17 cellular contexts compared by ENCODE assay signal in the genomic region with DNA sequence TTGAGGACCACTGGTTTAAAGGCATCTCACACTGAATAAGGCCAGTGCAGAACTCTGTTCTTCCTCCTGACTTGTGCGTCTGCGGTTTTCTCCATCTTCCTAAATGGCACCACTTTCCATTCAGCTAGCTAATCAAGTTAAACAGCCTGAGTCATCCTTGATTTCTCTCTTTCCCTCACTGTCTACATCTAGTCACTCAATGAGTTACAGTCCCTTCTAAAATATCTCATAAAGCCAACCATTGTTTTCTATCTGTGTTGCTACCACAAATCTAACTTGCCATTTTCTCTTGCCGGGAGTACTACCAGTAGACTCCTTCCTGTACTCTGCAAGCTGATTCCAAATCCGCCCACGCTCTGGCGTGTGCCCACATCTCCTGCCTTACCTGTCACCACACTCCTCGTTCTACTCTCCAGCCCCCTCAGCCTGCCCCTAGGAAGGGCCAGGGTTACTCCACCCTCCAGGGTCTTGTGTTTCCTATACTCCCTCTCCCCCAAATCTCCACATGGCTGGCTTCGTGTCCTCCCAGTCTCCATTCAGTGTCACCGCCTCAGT.
"Had no signal": no experiment of that assay in that cellular context is flagged by ENCODE, and none has a peak within 500 bp of the region (broad histone marks: within the 10 kb centered on the region; RNA-seq: fewer than 3 reads in every experiment).

No MANE protein-coding gene starts in this region.

- ATAC-seq: esophagus mucosa; stimulated activated naive CD8-positive, alpha-beta T cell treated with anti-CD3 and anti-CD28 coated beads, Interleukin-15, amount 100 ng/mL, for 72 hours had no signal

- H3K27ac Mint-ChIP-seq: activated CD4-positive, alpha-beta memory T cell treated with anti-CD3 and anti-CD28 coated beads for 36 hours; activated naive CD8-positive, alpha-beta T cell had no signal

- DNase-seq: activated CD4-positive, alpha-beta memory T cell treated with anti-CD3 and anti-CD28 coated beads for 36 hours; activated gamma-delta T cell; activated T-cell treated with anti-CD3 and anti-CD28 coated beads, Interleukin-2, amount 50 U/mL, for 48 hours; anterior cingulate cortex; dermis blood vessel endothelial cell; islet precursor cell; midbrain; naive B cell; stimulated activated CD4-positive, alpha-beta T cell treated with anti-CD3 and anti-CD28 coated beads, Interleukin-4, amount 100 ng/mL, for 1 hour; stimulated activated CD8-positive, alpha-beta memory T cell treated with anti-CD3 and anti-CD28 coated beads, Interleukin-4, amount 100 ng/mL, for 48 hours; stimulated activated naive CD8-positive, alpha-beta T cell treated with anti-CD3 and anti-CD28 coated beads, Interleukin-15, amount 100 ng/mL, for 72 hours; T-helper 9 cell had no signal

- H3K9me3 ChIP-seq: prostate gland, thoracic aorta had no signal

- H3K4me3 Mint-ChIP-seq: activated CD4-positive, alpha-beta memory T cell treated with anti-CD3 and anti-CD28 coated beads for 36 hours; activated naive CD8-positive, alpha-beta T cell; stimulated activated naive CD8-positive, alpha-beta T cell treated with anti-CD3 and anti-CD28 coated beads, Interleukin-15, amount 100 ng/mL, for 72 hours had no signal

- H3K27me3 Mint-ChIP-seq: activated CD4-positive, alpha-beta memory T cell treated with anti-CD3 and anti-CD28 coated beads for 36 hours; activated naive CD8-positive, alpha-beta T cell; naive B cell; stimulated activated naive CD8-positive, alpha-beta T cell treated with anti-CD3 and anti-CD28 coated beads, Interleukin-15, amount 100 ng/mL, for 72 hours had no signal

- H3K4me1 ChIP-seq: prostate gland had no signal

- H3K36me3 Mint-ChIP-seq: activated CD4-positive, alpha-beta memory T cell treated with anti-CD3 and anti-CD28 coated beads for 36 hours had no signal

- H3K4me1 Mint-ChIP-seq: stimulated activated naive CD8-positive, alpha-beta T cell treated with anti-CD3 and anti-CD28 coated beads, Interleukin-15, amount 100 ng/mL, for 72 hours had no signal

- H3K27ac ChIP-seq: prostate gland, thoracic aorta, VCaP had no signal

- H3K9me3 Mint-ChIP-seq: activated CD4-positive, alpha-beta memory T cell treated with anti-CD3 and anti-CD28 coated beads for 36 hours; naive B cell; stimulated activated naive CD8-positive, alpha-beta T cell treated with anti-CD3 and anti-CD28 coated beads, Interleukin-15, amount 100 ng/mL, for 72 hours had no signal

- H3K4me3 ChIP-seq: prostate gland, thoracic aorta had no signal

- H3K36me3 ChIP-seq: prostate gland, thoracic aorta had no signal
